Comparison of ENCODE assay signal across 17 cellular contexts in genomic region chr9:136557036-136557435, GRCh38. TPM values are rescaled to one million over a fixed set of nuclear protein-coding genes. Genes with fewer than 3 reads are reported as not detected.
A peak's percentile ranks its signal among the peaks of the same experiment; 100 is the strongest.
DNase-seq lines count a peak whose midpoint lies in the region; ATAC-seq and TF ChIP-seq lines count a peak whose summit lies in the region.
"Had no signal": no experiment of that assay in that cellular context is flagged by ENCODE, and none has a peak within 500 bp of the region (broad histone marks: within the 10 kb centered on the region; RNA-seq: fewer than 3 reads in every experiment).

No MANE protein-coding gene starts in this region.

- no peaks in the 10 kb centered on the region for H3K36me3 Mint-ChIP-seq in T-helper 17 cell (ENCODE audit: low read depth)

- peak overlapping the region; percentile 8 for H3K27ac Mint-ChIP-seq in T-helper 17 cell
- H3K27ac Mint-ChIP-seq: GM23338 had no signal

- H3K36me3 ChIP-seq in lower lobe of right lung (no peaks in the 10 kb centered on the region), tibial artery (no peaks in the 10 kb centered on the region)

- TF ChIP-seq CTCF in HL-60 (IDR thresholded peaks at IDR 0.05; ENCODE audit: insufficient read depth, low read length) (no peak), lower lobe of right lung (IDR thresholded peaks at IDR 0.05) (no peak), tibial artery (IDR thresholded peaks at IDR 0.05) (no peak)

- H3K9me3 ChIP-seq in T-helper 17 cell (ENCODE audit: control insufficient read depth, low read length, poor library complexity, severe bottlenecking) (no peaks in the 10 kb centered on the region), lower lobe of right lung (no peaks in the 10 kb centered on the region), tibial artery (no peaks in the 10 kb centered on the region)

- intact Hi-C loops in lower lobe of right lung (cut with DNase I): no loop called here
- intact Hi-C loops in tibial artery (cut with DNase I; ENCODE audit: low total_unique reads): no loop called here

- H3K27me3 Mint-ChIP-seq in T-helper 17 cell: no peaks in the 10 kb centered on the region

- no peak overlapping the region for H3K4me3 Mint-ChIP-seq in T-helper 17 cell
- H3K4me3 Mint-ChIP-seq: GM23338 had no signal

- H3K4me3 ChIP-seq in HL-60 (replicated peaks; ENCODE audit: insufficient read depth, low read length) (no peak overlapping the region), lower lobe of right lung (no peak overlapping the region), tibial artery (no peak overlapping the region)
- H3K4me3 ChIP-seq: GM23338 had no signal

- H3K4me1 ChIP-seq in lower lobe of right lung: peaks cover 30% of the 10 kb centered on the region
- peaks cover 0 to 51% (median 34%) of the 10 kb centered on the region in 4 donors for H3K4me1 ChIP-seq in tibial artery

- H3K27me3 ChIP-seq in HL-60 (ENCODE audit: insufficient read depth, poor library complexity, severe bottlenecking) (no peaks in the 10 kb centered on the region), lower lobe of right lung (ENCODE audit: low read depth) (no peaks in the 10 kb centered on the region), tibial artery (no peaks in the 10 kb centered on the region)

- no peak for ATAC-seq in T-helper 17 cell
- ATAC-seq in lower lobe of right lung: no peak
- ATAC-seq: GM23338, HCT116 had no signal

- no peak for DNase-seq in HL-60 (ENCODE audit: low read depth in 1 of 2, low spot score in 1 of 2)
- DNase-seq in T-helper 17 cell: no peak
- DNase-seq in lower lobe of right lung: no peak
- no peak for DNase-seq in tibial artery
- no peak for DNase-seq in DMS79 (lab: John Stamatoyannopoulos, UW)
- no peak for DNase-seq in COLO829 (ENCODE audit: low spot score)
- DNase-seq in COR-L47 (lab: John Stamatoyannopoulos, UW): no peak
- DNase-seq: Caco-2, KG1, MV-4-11, NCI-H187, NCI-H2227 treated with DMSO at 0.1 percent for 48 hours, NCI-H510A treated with DMSO at 0.1 percent for 48 hours, NCI-H774, SIG-M5 had no signal

- peaks cover 12% of the 10 kb centered on the region for H3K4me1 Mint-ChIP-seq in T-helper 17 cell

- H3K27ac ChIP-seq in HL-60 (replicated peaks) (peak overlapping the region; percentile 67), lower lobe of right lung (peak overlapping the region; percentile 60), tibial artery (peak overlapping the region; percentile 65 to 73)

RNA-seq across cellular contexts. Expression of gene NOTCH1, which starts 11.2 kb away (rescaled TPM):
- 10 to 100 TPM; 31.7 to 37.5 TPM for total RNA-seq in T-helper 17 cell
- total RNA-seq in lower lobe of right lung: 91.4 TPM
